In genomic region chr10:22320591-22321155, GRCh38 we compare ENCODE assay signal across 8 cellular contexts. TPM values are rescaled to one million over a fixed set of nuclear protein-coding genes. Genes with fewer than 3 reads are reported as not detected.
DNase-seq lines count a peak whose midpoint lies in the region; ATAC-seq and TF ChIP-seq lines count a peak whose summit lies in the region.

TSS of gene BMI1 (plus strand) at chr10:22321099. CDS start at chr10:22326450, 5,351 bp downstream.

- peak within 1 kb of the TSS; percentile 64 for H3K9ac ChIP-seq in rectal smooth muscle tissue (ENCODE audit: low read length)

- ATAC-seq in GM21619 (IDR thresholded peaks at IDR 0.05; ENCODE audit: unreplicated experiment): peak; percentile 17
- no peak for ATAC-seq in GM19395 (IDR thresholded peaks at IDR 0.05; ENCODE audit: unreplicated experiment)

- no peaks in the 10 kb centered on the region for H3K9me3 Mint-ChIP-seq in MCF 10A (ENCODE audit: unreplicated experiment)

- DNase-seq in Caki2 (ENCODE audit: low read depth) (peak; percentile 30), NCI-H1105 treated with DMSO at 0.1 percent for 48 hours (lab: John Stamatoyannopoulos, UW) (peak; percentile 68), T1000 (lab: John Stamatoyannopoulos, UW) (peak; percentile 100), MCF 10A (ENCODE audit: unreplicated experiment) (peak; percentile 79), hypothalamus (lab: John Stamatoyannopoulos, UW) (peak in 50 of 51 donors; percentile 44 to 93 (median 76))

- H3K4me1 Mint-ChIP-seq in MCF 10A (ENCODE audit: insufficient read depth, unreplicated experiment): peaks cover 32% of the 10 kb centered on the region

- peaks cover 11% of the 10 kb centered on the region for H3K27me3 Mint-ChIP-seq in MCF 10A (ENCODE audit: insufficient read depth, unreplicated experiment)

- peak within 1 kb of the TSS; percentile 89 for H3K27ac ChIP-seq in rectal smooth muscle tissue (ENCODE audit: low read depth, low read length)

- H3K27me3 ChIP-seq in rectal smooth muscle tissue (ENCODE audit: control insufficient read depth, insufficient read depth, low read length): no peaks in the 10 kb centered on the region

- CTCF ChIA-PET in MCF 10A (lab: Yijun Ruan, JAX): no interaction called here

- in situ Hi-C loops in Caki2 (cut with HindIII; ENCODE audit: low pct_unique_long_range_greater_than_20kb, low sequenced_read_pairs): no loop called here

- no peak for TF ChIP-seq CTCF in MCF 10A (IDR thresholded peaks at IDR 0.05; ENCODE audit: unreplicated experiment)

- peaks cover 4% of the 10 kb centered on the region for H3K36me3 Mint-ChIP-seq in MCF 10A (ENCODE audit: insufficient read depth, unreplicated experiment)

- peak within 1 kb of the TSS; percentile 93 for H3K27ac Mint-ChIP-seq in MCF 10A (ENCODE audit: low read depth, unreplicated experiment)

- peaks cover 43% of the 10 kb centered on the region for H3K4me1 ChIP-seq in rectal smooth muscle tissue (ENCODE audit: control insufficient read depth, insufficient read depth, low read length)

- no peaks in the 10 kb centered on the region for H3K36me3 ChIP-seq in rectal smooth muscle tissue (ENCODE audit: control insufficient read depth, insufficient read depth, low read length)

- no TSS peak for BruUV-seq in MCF 10A (replicated peaks; lab: Mats Ljungman, UMichigan)

- intact Hi-C loops in MCF 10A (cut with micrococcal nuclease): loop anchor here (1.0 to 10.0 kb wide), 3 partner anchors 91 to 394 kb away; partner anchors contain the start of gene PIP4K2A

- POLR2A ChIA-PET in MCF 10A (lab: Yijun Ruan, JAX): interaction anchor here (0.7 to 8.0 kb wide), 9 partner anchors 9 to 824 kb away, joined by 3 to 239 read pairs (median 4); partner anchors contain the start of gene DNAJC1

- H3K4me3 Mint-ChIP-seq in MCF 10A (ENCODE audit: unreplicated experiment): peak within 1 kb of the TSS; percentile 82

- peak within 1 kb of the TSS; percentile 86 for H3K4me3 ChIP-seq in rectal smooth muscle tissue (ENCODE audit: low read length)

RNA-seq across cellular contexts. Expression of gene BMI1, which starts in this region (rescaled TPM):
- total RNA-seq in Caki2 (2014; rRNA removed; shearing (Covaris generic); ENCODE audit: low replicate concordance): 31.9 and 58.8 TPM in 2 replicates
- 78.0 and 80.1 TPM in 2 replicates for total RNA-seq in MCF 10A (2022)

Comparison
In these comparisons a context has a peak if more than half of its experiments do, and no peak if none do; other contexts are left out.
1. DNase-seq: peak in every context shown above with its lines; median percentile 100 in T1000; 79 in MCF 10A; 76 in hypothalamus; 68 in NCI-H1105 treated with DMSO at 0.1 percent for 48 hours; 30 in Caki2.